ENCODE assay signal across 8 cellular contexts in genomic region chr14:45253070-45253753, GRCh38. TPM values are rescaled to one million over a fixed set of nuclear protein-coding genes. Genes with fewer than 3 reads are reported as not detected.
A peak's percentile ranks its signal among the peaks of the same experiment; 100 is the strongest.
DNase-seq lines count a peak whose midpoint lies in the region; ATAC-seq and FAIRE-seq lines count a peak whose summit lies in the region.

Gene MIS18BP1 (minus strand): TSS chr14:45253202. CDS start chr14:45247286, 5,916 bp downstream.

- H3K9ac ChIP-seq in BLaER1, result peak within 1 kb of the TSS; percentile 90

- H3K4me1 ChIP-seq in BLaER1, result peaks cover 27% of the 10 kb centered on the region

- no peaks in the 10 kb centered on the region for H3K27me3 ChIP-seq in BLaER1

- peaks cover 9% of the 10 kb centered on the region for H3K36me3 Mint-ChIP-seq in activated CD4-positive, alpha-beta T cell treated with anti-CD3 and anti-CD28 coated beads for 36 hours (ENCODE audit: low read depth)

- H3K9me3 ChIP-seq in BLaER1, result peaks cover 22% of the 10 kb centered on the region

- CTCF ChIA-PET in activated CD4-positive, alpha-beta T cell treated with anti-CD3 and anti-CD28 coated beads for 36 hours (lab: Charles Lee), result interaction anchor here (0.5 to 1.3 kb wide), 7 partner anchors 12 to 404 kb away, joined by 3 to 6 read pairs (median 3); partner anchors contain the start of genes FANCM and TOGARAM1

- peaks cover 6% of the 10 kb centered on the region; the same call in 1 of the 2 replicates for H3K36me3 ChIP-seq in BLaER1

- ATAC-seq in HG03457 (IDR thresholded peaks at IDR 0.05; ENCODE audit: unreplicated experiment), result peak; percentile 78
- ATAC-seq in activated CD4-positive, alpha-beta T cell treated with anti-CD3 and anti-CD28 coated beads for 36 hours, result peak; percentile 92

- intact Hi-C loops in activated CD4-positive, alpha-beta T cell treated with anti-CD3 and anti-CD28 coated beads for 36 hours (cut with DNase I, micrococcal nuclease), result loop anchor here (1.0 to 5.0 kb wide), 7 partner anchors 119 to 356 kb away; partner anchors contain the start of genes FKBP3 (in 2 of the 2), PRPF39 (in 2 of the 2), KLHL28 (in 1 of the 2) and TOGARAM1 (in 1 of the 2)

- peak; percentile 94 for FAIRE-seq in GM19239 (lab: Jason Lieb, UNC)

- DNase-seq in GM19239 (ENCODE audit: insufficient read length, low spot score), result peak; percentile 59
- DNase-seq in NCI-H524 (lab: John Stamatoyannopoulos, UW), result peak; percentile 98 to 99
- DNase-seq in activated CD4-positive, alpha-beta T cell treated with anti-CD3 and anti-CD28 coated beads for 36 hours, result peak; percentile 97
- DNase-seq in kidney glomerular epithelial cell (lab: John Stamatoyannopoulos, UW), result peak; percentile 92
- peak; percentile 72 to 76 for DNase-seq in stimulated activated CD4-positive, alpha-beta T cell treated with anti-CD3 and anti-CD28 coated beads, Interleukin-1b, Interleukin-23, amount 100 ng/mL, for 1 hour (ENCODE audit: low read depth in 2 of 2)

- peaks cover 23% of the 10 kb centered on the region for H3K4me1 Mint-ChIP-seq in activated CD4-positive, alpha-beta T cell treated with anti-CD3 and anti-CD28 coated beads for 36 hours

- H3K27ac ChIP-seq in BLaER1, result peak within 1 kb of the TSS; percentile 87
- peak within 1 kb of the TSS; percentile 88 for H3K27ac ChIP-seq in cingulate gyrus (ENCODE audit: low read depth, low read length)

- peak within 1 kb of the TSS; percentile 84 for H3K4me3 ChIP-seq in BLaER1

- peak within 1 kb of the TSS; percentile 97 for H3K27ac Mint-ChIP-seq in activated CD4-positive, alpha-beta T cell treated with anti-CD3 and anti-CD28 coated beads for 36 hours

- peaks cover 6% of the 10 kb centered on the region; the same call in 1 of the 2 replicates for H4K20me1 ChIP-seq in BLaER1

- H3K4me2 ChIP-seq in BLaER1, result peak within 1 kb of the TSS; percentile 70

- H3K27me3 Mint-ChIP-seq in activated CD4-positive, alpha-beta T cell treated with anti-CD3 and anti-CD28 coated beads for 36 hours, result no peaks in the 10 kb centered on the region

- POLR2A ChIA-PET in activated CD4-positive, alpha-beta T cell treated with anti-CD3 and anti-CD28 coated beads for 36 hours (lab: Charles Lee), result interaction anchor here (0.9 kb wide), 1 partner anchor 357 kb away, joined by 5 read pairs; a partner anchor contains a TSS

- H3K9me3 Mint-ChIP-seq in activated CD4-positive, alpha-beta T cell treated with anti-CD3 and anti-CD28 coated beads for 36 hours (ENCODE audit: low read depth), result peaks cover 9% of the 10 kb centered on the region

- peak within 1 kb of the TSS; percentile 84 for H3K4me3 Mint-ChIP-seq in activated CD4-positive, alpha-beta T cell treated with anti-CD3 and anti-CD28 coated beads for 36 hours

RNA-seq across cellular contexts. Expression of gene MIS18BP1, which starts in this region (rescaled TPM):
- 10 to 100 TPM; 67.0 to 88.4 TPM for total RNA-seq in activated CD4-positive, alpha-beta T cell treated with anti-CD3 and anti-CD28 coated beads for 36 hours

Comparison
In these comparisons a context has a peak if more than half of its experiments do, and no peak if none do; other contexts are left out.
1. Peak in every context shown above with its lines: DNase-seq, ATAC-seq, H3K4me3 ChIP-seq and H3K27ac ChIP-seq.